ENCODE assay signal across 8 cellular contexts in genomic region chr10:103193820-103194529, GRCh38. TPM values are rescaled to one million over a fixed set of nuclear protein-coding genes. Genes with fewer than 3 reads are reported as not detected.
DNase-seq lines count a peak whose midpoint lies in the region; ATAC-seq, FAIRE-seq and TF ChIP-seq lines count a peak whose summit lies in the region.

No MANE protein-coding gene starts in this region.

- H3K4me3 ChIP-seq in keratinocyte (ENCODE audit: control insufficient read depth in 2 of 3, extremely low read depth in 1 of 3, insufficient read depth in 2 of 3, low read depth in 1 of 3, low read length in 3 of 3), result peak overlapping the region in 1 of 3 experiments; percentile 1

- H3K27ac Mint-ChIP-seq in activated naive CD8-positive, alpha-beta T cell treated with anti-CD3 and anti-CD28 coated beads for 36 hours, result peak overlapping the region; percentile 71

- TF ChIP-seq CTCF in C4-2B (conservative IDR thresholded peaks at IDR 0.05) (no peak), keratinocyte (optimal IDR thresholded peaks at IDR 0.05 in 1 of 3, IDR thresholded peaks at IDR 0.05 in 1 of 3, conservative IDR thresholded peaks at IDR 0.05 in 1 of 3; ENCODE audit: extremely low read depth in 1 of 3, insufficient read depth in 2 of 3, low read length in 3 of 3) (no peak)

- H3K9me1 ChIP-seq in keratinocyte (ENCODE audit: control insufficient read depth, extremely low read depth, insufficient read depth, low read length), result no peaks in the 10 kb centered on the region

- H3K9me3 Mint-ChIP-seq in activated naive CD8-positive, alpha-beta T cell treated with anti-CD3 and anti-CD28 coated beads for 36 hours, result no peaks in the 10 kb centered on the region

- peaks cover 6% of the 10 kb centered on the region for H3K27me3 Mint-ChIP-seq in activated naive CD8-positive, alpha-beta T cell treated with anti-CD3 and anti-CD28 coated beads for 36 hours

- dilution Hi-C loops in keratinocyte (cut with MboI; ENCODE audit: extremely low pct_ligation_motif_present, low sequenced_read_pairs), result no loop called here

- no peaks in the 10 kb centered on the region for H4K20me1 ChIP-seq in keratinocyte (ENCODE audit: control insufficient read depth, extremely low read depth, insufficient read depth, low read length)

- H2AFZ ChIP-seq in keratinocyte (ENCODE audit: control insufficient read depth, low read length), result peak overlapping the region; percentile 1

- peaks cover 38% of the 10 kb centered on the region for H3K79me2 ChIP-seq in keratinocyte (ENCODE audit: control insufficient read depth, insufficient read depth, low read length)

- H3K27me3 ChIP-seq in keratinocyte (ENCODE audit: control insufficient read depth, extremely low read depth, insufficient read depth, low read length), result no peaks in the 10 kb centered on the region

- peak; percentile 39 for FAIRE-seq in keratinocyte (lab: Jason Lieb, UNC)
- no peak for FAIRE-seq in HTR-8/SVneo (lab: Jason Lieb, UNC)

- peaks cover 36% of the 10 kb centered on the region for H3K4me1 Mint-ChIP-seq in activated naive CD8-positive, alpha-beta T cell treated with anti-CD3 and anti-CD28 coated beads for 36 hours

- no peak overlapping the region for H3K9ac ChIP-seq in keratinocyte (ENCODE audit: control insufficient read depth, extremely low read depth, insufficient read depth, low read length)

- H3K36me3 Mint-ChIP-seq in activated naive CD8-positive, alpha-beta T cell treated with anti-CD3 and anti-CD28 coated beads for 36 hours, result peaks cover 7% of the 10 kb centered on the region

- ATAC-seq in HG02759 (IDR thresholded peaks at IDR 0.05; ENCODE audit: unreplicated experiment), result peak; percentile 30
- ATAC-seq in GM18870 (IDR thresholded peaks at IDR 0.05; ENCODE audit: unreplicated experiment), result no peak

- peak overlapping the region; percentile 83 for H3K4me2 ChIP-seq in keratinocyte (ENCODE audit: control insufficient read depth, extremely low read depth, insufficient read depth, low read depth, low read length)

- peak overlapping the region; percentile 74 for H3K4me3 Mint-ChIP-seq in activated naive CD8-positive, alpha-beta T cell treated with anti-CD3 and anti-CD28 coated beads for 36 hours

- no peaks in the 10 kb centered on the region for H3K36me3 ChIP-seq in keratinocyte (ENCODE audit: control insufficient read depth in 2 of 2, extremely low read depth in 1 of 2, insufficient read depth in 2 of 2, low read length in 2 of 2)

- H3K4me1 ChIP-seq in keratinocyte (ENCODE audit: control insufficient read depth, extremely low read depth, insufficient read depth, low read length), result peaks cover 12% of the 10 kb centered on the region

- peak overlapping the region; percentile 94 for H3K27ac ChIP-seq in C4-2B
- H3K27ac ChIP-seq in keratinocyte (ENCODE audit: control insufficient read depth, insufficient read depth, low read length), result no peak overlapping the region

- DNase-seq in activated naive CD8-positive, alpha-beta T cell treated with anti-CD3 and anti-CD28 coated beads for 36 hours, result no peak
- DNase-seq in keratinocyte (ENCODE audit: low read depth, low spot score) (no peak), HTR-8/SVneo (ENCODE audit: insufficient read length, low spot score) (no peak), NCI-H2081 treated with DMSO at 0.1 percent for 48 hours (lab: John Stamatoyannopoulos, UW) (no peak), NCI-H1436 treated with DMSO at 0.1 percent for 48 hours (lab: John Stamatoyannopoulos, UW) (no peak)

- H3K9me3 ChIP-seq in keratinocyte (ENCODE audit: control insufficient read depth, low read depth, low read length), result no peaks in the 10 kb centered on the region

RNA-seq across cellular contexts. Expression of gene NT5C2, which starts 0.9 kb away (rescaled TPM):
- total RNA-seq in activated naive CD8-positive, alpha-beta T cell treated with anti-CD3 and anti-CD28 coated beads for 36 hours, result 10 to 100 TPM; 41.8 to 46.8 TPM
- polyA plus RNA-seq in keratinocyte, result 56.8 to 88.6 TPM (median 62.8 TPM) in 3 replicates
- polyA plus RNA-seq in keratinocyte (2011; ENCODE audit: low read depth), result 64.9 TPM
- 42.7 and 84.9 TPM in 2 replicates for polyA plus RNA-seq in keratinocyte (2011; cell fraction: cytosol; rRNA removed)
- polyA plus RNA-seq in keratinocyte (2011; cell fraction: nucleus; rRNA removed), result 64.1 and 77.8 TPM in 2 replicates
- polyA plus RNA-seq in keratinocyte (2012; ENCODE audit: low replicate concordance), result 32.6 and 58.1 TPM in 2 replicates
- polyA minus RNA-seq in keratinocyte, result 31.4 to 54.9 TPM (median 37.2 TPM) in 3 replicates
- 22.1 TPM for polyA minus RNA-seq in keratinocyte (2011; cell fraction: cytosol; rRNA and poly(A)+ RNA removed)
- 31.4 and 83.2 TPM in 2 replicates for polyA minus RNA-seq in keratinocyte (2011; cell fraction: nucleus; rRNA and poly(A)+ RNA removed)

RNA-seq across cellular contexts. Expression of gene RPEL1, which starts 51.7 kb away (rescaled TPM):
- under 1 TPM in 1 of 2 experiments, not detected in 1; 0.10 TPM for total RNA-seq in activated naive CD8-positive, alpha-beta T cell treated with anti-CD3 and anti-CD28 coated beads for 36 hours
- 0.04 to 0.11 TPM (median 0.05 TPM) in 3 replicates for polyA plus RNA-seq in keratinocyte
- polyA plus RNA-seq in keratinocyte (2011; ENCODE audit: low read depth), result not detected
- 0.04 TPM in 2 replicates for polyA plus RNA-seq in keratinocyte (2011; cell fraction: cytosol; rRNA removed)
- polyA plus RNA-seq in keratinocyte (2011; cell fraction: nucleus; rRNA removed), result 0.09 and 0.10 TPM in 2 replicates
- 0.05 and 0.11 TPM in 2 replicates for polyA plus RNA-seq in keratinocyte (2012; ENCODE audit: low replicate concordance)
- 0.13 to 0.16 TPM (median 0.13 TPM) in 3 replicates for polyA minus RNA-seq in keratinocyte
- polyA minus RNA-seq in keratinocyte (2011; cell fraction: cytosol; rRNA and poly(A)+ RNA removed), result not detected
- not detected in 2 replicates for polyA minus RNA-seq in keratinocyte (2011; cell fraction: nucleus; rRNA and poly(A)+ RNA removed)
